Comparison of ENCODE assay signal across 16 cellular contexts in genomic region chr1:151356668-151357067, GRCh38. TPM values are rescaled to one million over a fixed set of nuclear protein-coding genes. Genes with fewer than 3 reads are reported as not detected.
"Had no signal": no experiment of that assay in that cellular context is flagged by ENCODE, and none has a peak within 500 bp of the region (broad histone marks: within the 10 kb centered on the region; RNA-seq: fewer than 3 reads in every experiment).

No MANE protein-coding gene starts in this region.

- DNase-seq: activated CD4-positive, alpha-beta T cell treated with anti-CD3 and anti-CD28 coated beads for 1 hour; activated CD4-positive, alpha-beta T cell treated with anti-CD3 and anti-CD28 coated beads, Interleukin-2, amount 50 U/mL, for 48 hours; activated CD8-positive, alpha-beta memory T cell treated with anti-CD3 and anti-CD28 coated beads, Interleukin-2, amount 10 ng/mL, durations not matched to agents 7 days and 5 days; activated naive CD8-positive, alpha-beta T cell treated with anti-CD3 and anti-CD28 coated beads, Interleukin-2, amount 10 ng/mL, durations not matched to agents 7 days and 5 days; activated T-cell treated with anti-CD3 and anti-CD28 coated beads, Interleukin-2, amount 50 U/mL, for 4 hours; dermis blood vessel endothelial cell; erythroblast; mucosa of descending colon; naive thymus-derived CD8-positive, alpha-beta T cell; occipital lobe; right cardiac atrium; substantia nigra; upper lobe of left lung had no signal

- ATAC-seq: activated CD8-positive, alpha-beta memory T cell treated with anti-CD3 and anti-CD28 coated beads, Interleukin-2, amount 10 ng/mL, durations not matched to agents 7 days and 5 days; activated T-cell treated with anti-CD3 and anti-CD28 coated beads, Interleukin-2, amount 50 U/mL, for 4 hours; mucosa of descending colon; naive thymus-derived CD8-positive, alpha-beta T cell; right cardiac atrium; stimulated activated effector memory CD8-positive, alpha-beta T cell treated with anti-CD3 and anti-CD28 coated beads, Interleukin-12 subunit alpha, Interleukin-12 subunit beta, amount 100 ng/mL, for 72 hours had no signal

- H3K27me3 Mint-ChIP-seq: activated naive CD8-positive, alpha-beta T cell treated with anti-CD3 and anti-CD28 coated beads, Interleukin-2, amount 10 ng/mL, durations not matched to agents 7 days and 5 days; naive thymus-derived CD8-positive, alpha-beta T cell; progenitor cell of endocrine pancreas had no signal

- H3K4me3 Mint-ChIP-seq: activated CD8-positive, alpha-beta memory T cell treated with anti-CD3 and anti-CD28 coated beads, Interleukin-2, amount 10 ng/mL, durations not matched to agents 7 days and 5 days; activated naive CD8-positive, alpha-beta T cell treated with anti-CD3 and anti-CD28 coated beads, Interleukin-2, amount 10 ng/mL, durations not matched to agents 7 days and 5 days; activated T-cell treated with anti-CD3 and anti-CD28 coated beads, Interleukin-2, amount 50 U/mL, for 4 hours; naive thymus-derived CD8-positive, alpha-beta T cell; stimulated activated effector memory CD8-positive, alpha-beta T cell treated with anti-CD3 and anti-CD28 coated beads, Interleukin-12 subunit alpha, Interleukin-12 subunit beta, amount 100 ng/mL, for 72 hours had no signal

- H3K4me1 Mint-ChIP-seq: activated CD8-positive, alpha-beta memory T cell treated with anti-CD3 and anti-CD28 coated beads, Interleukin-2, amount 10 ng/mL, durations not matched to agents 7 days and 5 days; activated naive CD8-positive, alpha-beta T cell treated with anti-CD3 and anti-CD28 coated beads, Interleukin-2, amount 10 ng/mL, durations not matched to agents 7 days and 5 days; naive thymus-derived CD8-positive, alpha-beta T cell; stimulated activated effector memory CD8-positive, alpha-beta T cell treated with anti-CD3 and anti-CD28 coated beads, Interleukin-12 subunit alpha, Interleukin-12 subunit beta, amount 100 ng/mL, for 72 hours had no signal

- H3K36me3 Mint-ChIP-seq: stimulated activated effector memory CD8-positive, alpha-beta T cell treated with anti-CD3 and anti-CD28 coated beads, Interleukin-12 subunit alpha, Interleukin-12 subunit beta, amount 100 ng/mL, for 72 hours had no signal

- H3K27ac Mint-ChIP-seq: activated CD8-positive, alpha-beta memory T cell treated with anti-CD3 and anti-CD28 coated beads, Interleukin-2, amount 10 ng/mL, durations not matched to agents 7 days and 5 days; activated naive CD8-positive, alpha-beta T cell treated with anti-CD3 and anti-CD28 coated beads, Interleukin-2, amount 10 ng/mL, durations not matched to agents 7 days and 5 days; progenitor cell of endocrine pancreas; stimulated activated effector memory CD8-positive, alpha-beta T cell treated with anti-CD3 and anti-CD28 coated beads, Interleukin-12 subunit alpha, Interleukin-12 subunit beta, amount 100 ng/mL, for 72 hours had no signal

RNA-seq across cellular contexts. Expression of gene SELENBP1, which starts 15.8 kb away (rescaled TPM):
- total RNA-seq: activated CD8-positive, alpha-beta memory T cell treated with anti-CD3 and anti-CD28 coated beads, Interleukin-2, amount 10 ng/mL, durations not matched to agents 7 days and 5 days; activated naive CD8-positive, alpha-beta T cell treated with anti-CD3 and anti-CD28 coated beads, Interleukin-2, amount 10 ng/mL, durations not matched to agents 7 days and 5 days; naive thymus-derived CD8-positive, alpha-beta T cell; T-helper 2 cell treated with Interferon-gamma antibody and Interleukin-4, amounts not matched to agents 100 ng/mL and 5 ng/mL, for 36 hours had no signal
